10 cellular contexts compared by ENCODE assay signal in the genomic region with DNA sequence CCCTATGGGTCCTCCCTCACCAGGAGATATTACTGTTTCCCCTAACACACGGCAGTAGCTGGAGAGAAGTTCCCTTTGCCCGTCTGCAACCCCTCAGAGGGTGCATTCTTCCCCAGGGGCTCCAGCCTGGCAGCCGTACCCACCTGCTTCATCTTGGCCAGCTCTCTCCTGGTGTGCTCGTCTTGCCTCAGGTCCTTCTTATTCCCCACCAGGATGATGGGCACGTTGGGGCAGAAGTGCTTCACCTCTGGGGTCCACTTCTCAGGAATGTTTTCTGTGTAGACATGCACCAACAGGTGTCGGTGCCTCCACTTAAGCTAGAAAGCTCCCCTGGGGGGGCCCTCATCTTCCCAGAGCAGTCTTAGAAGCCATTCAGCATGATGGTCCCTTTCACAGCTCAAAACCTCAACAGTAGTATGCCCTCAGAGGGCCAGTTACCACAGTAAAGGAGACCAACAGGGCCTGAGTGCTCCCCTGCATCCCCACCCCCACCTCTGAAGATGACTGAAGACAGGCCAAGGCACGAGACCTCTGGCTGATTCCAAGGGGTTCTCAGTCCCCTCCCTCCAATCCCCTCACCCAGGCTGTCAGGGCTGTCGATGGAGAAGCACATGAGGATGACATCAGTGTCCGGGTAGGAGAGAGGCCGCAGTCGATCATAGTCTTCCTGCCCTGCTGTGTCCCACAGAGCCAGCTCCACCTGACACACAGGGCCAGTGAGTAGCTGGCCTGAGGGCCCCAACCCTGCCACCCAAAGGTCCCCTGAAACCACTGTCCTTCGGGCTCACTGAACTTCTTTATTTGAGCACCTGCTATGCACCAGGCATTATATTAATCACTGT. TPM values are rescaled to one million over a fixed set of nuclear protein-coding genes. Genes with fewer than 3 reads are reported as not detected.
A peak's percentile ranks its signal among the peaks of the same experiment; 100 is the strongest.
DNase-seq lines count a peak whose midpoint lies in the region; ATAC-seq, FAIRE-seq and TF ChIP-seq lines count a peak whose summit lies in the region.
"Had no signal": no experiment of that assay in that cellular context is flagged by ENCODE, and none has a peak within 500 bp of the region (broad histone marks: within the 10 kb centered on the region; RNA-seq: fewer than 3 reads in every experiment).

No MANE protein-coding gene starts in this region.

- H3K36me3 ChIP-seq in astrocyte (ENCODE audit: insufficient read depth, low read length) (peaks cover 17% of the 10 kb centered on the region), muscle layer of colon (ENCODE audit: insufficient read depth, low read length) (peaks cover 45% of the 10 kb centered on the region), tibial artery (peaks cover 10 to 54% (median 50%) of the 10 kb centered on the region in 3 donors)

- H3K9ac ChIP-seq in astrocyte (ENCODE audit: low read length): peak overlapping the region; percentile 69
- H3K9ac ChIP-seq in muscle layer of colon (ENCODE audit: low read length): no peak overlapping the region

- peaks cover 2% of the 10 kb centered on the region for H3K27me3 Mint-ChIP-seq in activated T-cell treated with anti-CD3 and anti-CD28 coated beads, Interleukin-2, amount 50 U/mL, for 72 hours (ENCODE audit: low read depth)
- no peaks in the 10 kb centered on the region for H3K27me3 Mint-ChIP-seq in astrocyte (ENCODE audit: low read depth, unreplicated experiment)

- H3K4me1 ChIP-seq in astrocyte (ENCODE audit: insufficient read depth, low read length) (peaks cover 62% of the 10 kb centered on the region), muscle layer of colon (ENCODE audit: insufficient read depth, low read length) (peaks cover 70% of the 10 kb centered on the region), tibial artery (peaks cover 16 to 75% (median 62%) of the 10 kb centered on the region in 4 donors)

- H3K4me3 ChIP-seq in astrocyte (ENCODE audit: insufficient read depth, low read depth, low read length) (no peak overlapping the region), muscle layer of colon (ENCODE audit: low read depth in 1 of 2, low read length in 2 of 2) (no peak overlapping the region), tibial artery (no peak overlapping the region)
- H3K4me3 ChIP-seq: body of pancreas had no signal

- no peaks in the 10 kb centered on the region for H3K9me3 Mint-ChIP-seq in activated T-cell treated with anti-CD3 and anti-CD28 coated beads, Interleukin-2, amount 50 U/mL, for 72 hours
- H3K9me3 Mint-ChIP-seq in astrocyte (ENCODE audit: unreplicated experiment): no peaks in the 10 kb centered on the region

- no peak for FAIRE-seq in astrocyte (lab: Jason Lieb, UNC)

- peaks cover 64% of the 10 kb centered on the region for H3K4me1 Mint-ChIP-seq in activated T-cell treated with anti-CD3 and anti-CD28 coated beads, Interleukin-2, amount 50 U/mL, for 72 hours (ENCODE audit: low read depth)
- peaks cover 55% of the 10 kb centered on the region for H3K4me1 Mint-ChIP-seq in astrocyte (ENCODE audit: low read depth, unreplicated experiment)

- H4K20me1 ChIP-seq in astrocyte (ENCODE audit: insufficient read depth, low read length): peaks cover 40% of the 10 kb centered on the region

- DNase-seq in activated T-cell treated with anti-CD3 and anti-CD28 coated beads, Interleukin-2, amount 50 U/mL, for 72 hours: no peak
- DNase-seq in activated T-cell treated with anti-CD3 and anti-CD28 coated beads, Interleukin-2, amount 50 U/mL, for 48 hours: no peak
- DNase-seq in astrocyte (ENCODE audit: low read depth) (no peak), tibial artery (peak in 1 of 2 donors; percentile 10), T-helper 9 cell (no peak), RKO (ENCODE audit: low spot score) (no peak), AG20443 (ENCODE audit: low spot score) (no peak)
- DNase-seq: activated CD4-positive, CD25-positive, alpha-beta regulatory T cell treated with anti-CD3 and anti-CD28 coated beads, Interleukin-2, amount 50 U/mL, for 72 hours had no signal

- intact Hi-C loops in tibial artery (cut with DNase I; ENCODE audit: low total_unique reads): no loop called here

- H3K27ac Mint-ChIP-seq in activated T-cell treated with anti-CD3 and anti-CD28 coated beads, Interleukin-2, amount 50 U/mL, for 72 hours: peak overlapping the region; percentile 41
- H3K27ac Mint-ChIP-seq in astrocyte (ENCODE audit: unreplicated experiment): peak overlapping the region; percentile 96

- no peak for ATAC-seq in activated T-cell treated with anti-CD3 and anti-CD28 coated beads, Interleukin-2, amount 50 U/mL, for 72 hours (replicated peaks in 1 of 2)
- ATAC-seq: body of pancreas had no signal

- no peak overlapping the region for H2AFZ ChIP-seq in astrocyte (ENCODE audit: low read depth, low read length)

- H3K9me3 ChIP-seq in astrocyte (ENCODE audit: insufficient read depth, low read depth, low read length) (no peaks in the 10 kb centered on the region), muscle layer of colon (ENCODE audit: low read length) (no peaks in the 10 kb centered on the region), tibial artery (no peaks in the 10 kb centered on the region)
- H3K9me3 ChIP-seq: body of pancreas had no signal

- peak overlapping the region; percentile 3 for H3K27ac ChIP-seq in astrocyte (ENCODE audit: low read depth, low read length)
- peak overlapping the region; percentile 25 for H3K27ac ChIP-seq in muscle layer of colon (ENCODE audit: low read depth, low read length)
- H3K27ac ChIP-seq in tibial artery: peak overlapping the region; percentile 88 to 99

- peak overlapping the region; percentile 78 for H3K4me2 ChIP-seq in astrocyte (ENCODE audit: low read length)

- H3K27me3 ChIP-seq in astrocyte (ENCODE audit: insufficient read depth, low read length): no peaks in the 10 kb centered on the region
- no peaks in the 10 kb centered on the region for H3K27me3 ChIP-seq in muscle layer of colon (ENCODE audit: control insufficient read depth in 1 of 2, insufficient read depth in 2 of 2, low read length in 2 of 2)
- no peaks in the 10 kb centered on the region for H3K27me3 ChIP-seq in tibial artery
- H3K27me3 ChIP-seq: body of pancreas had no signal

- no peak overlapping the region for H3K4me3 Mint-ChIP-seq in activated T-cell treated with anti-CD3 and anti-CD28 coated beads, Interleukin-2, amount 50 U/mL, for 72 hours
- H3K4me3 Mint-ChIP-seq in astrocyte (ENCODE audit: unreplicated experiment): peak overlapping the region; percentile 77

- TF ChIP-seq CTCF in astrocyte (IDR thresholded peaks at IDR 0.05; ENCODE audit: insufficient read depth, low read depth, low read length): no peak
- TF ChIP-seq CTCF in tibial artery (IDR thresholded peaks at IDR 0.05): no peak

- peaks cover 5 to 11% of the 10 kb centered on the region in 2 donors for H3K36me3 Mint-ChIP-seq in activated T-cell treated with anti-CD3 and anti-CD28 coated beads, Interleukin-2, amount 50 U/mL, for 72 hours (ENCODE audit: insufficient read depth in 2 of 2)
- peaks cover 20% of the 10 kb centered on the region for H3K36me3 Mint-ChIP-seq in astrocyte (ENCODE audit: low read depth, unreplicated experiment)

- peaks cover 50% of the 10 kb centered on the region for H3K79me2 ChIP-seq in astrocyte (ENCODE audit: insufficient read depth, low read length)

RNA-seq across cellular contexts. Expression of gene RHOC, which starts 4.3 kb away (rescaled TPM):
- 10 to 100 TPM; 45.7 to 54.4 TPM for total RNA-seq in activated T-cell treated with anti-CD3 and anti-CD28 coated beads, Interleukin-2, amount 50 U/mL, for 72 hours
- 585 and 657 TPM in 2 replicates for total RNA-seq in astrocyte

RNA-seq across cellular contexts. Expression of gene PPM1J, which starts 12.5 kb away (rescaled TPM):
- 1 to 10 TPM; 1.2 to 1.3 TPM for total RNA-seq in activated T-cell treated with anti-CD3 and anti-CD28 coated beads, Interleukin-2, amount 50 U/mL, for 72 hours
- total RNA-seq in astrocyte: 5.2 TPM in 2 replicates

RNA-seq across cellular contexts. Expression of gene MOV10, which starts 28.2 kb away (rescaled TPM):
- total RNA-seq in activated T-cell treated with anti-CD3 and anti-CD28 coated beads, Interleukin-2, amount 50 U/mL, for 72 hours: 10 to 100 TPM; 76.8 to 80.8 TPM
- 121 and 147 TPM in 2 replicates for total RNA-seq in astrocyte

Comparison
In these comparisons a context has a peak if more than half of its experiments do, and no peak if none do; other contexts are left out.
1. H3K27ac ChIP-seq: peak in every context shown above with its lines; median percentile 94 in tibial artery; 25 in muscle layer of colon; 3 in astrocyte.
2. RNA of gene RHOC, which starts 4.3 kb away (total RNA-seq): 585 to 657 TPM in astrocyte; 45.7 to 54.4 TPM in activated T-cell treated with anti-CD3 and anti-CD28 coated beads, Interleukin-2, amount 50 U/mL, for 72 hours; every median in the first group is over 10 times any median in the second.